In genomic region chr6:43668151-43669028, GRCh38 we compare ENCODE assay signal across 8 cellular contexts.
DNase-seq lines count a peak whose midpoint lies in the region; ATAC-seq and TF ChIP-seq lines count a peak whose summit lies in the region.

No MANE protein-coding gene starts in this region.

- ATAC-seq in HG02759 (IDR thresholded peaks at IDR 0.05; ENCODE audit: unreplicated experiment) (peak; percentile 60), GM19467 (IDR thresholded peaks at IDR 0.05; ENCODE audit: unreplicated experiment) (no peak)

- H3K4me2 ChIP-seq in DOHH2 (ENCODE audit: low read length) = peak overlapping the region; percentile 1; the same call in 1 of the 2 replicates

- peak overlapping the region in 1 of 2 donors; percentile 14 for H3K9ac ChIP-seq in mucosa of rectum (ENCODE audit: low read depth in 1 of 2, low read length in 2 of 2)
- peak overlapping the region; percentile 30 to 36 for H3K9ac ChIP-seq in stomach smooth muscle (ENCODE audit: low read length in 2 of 2)

- H3K27ac ChIP-seq in DOHH2 (ENCODE audit: low read depth, low read length) (no peak overlapping the region), mucosa of rectum (ENCODE audit: low read depth in 2 of 2, low read length in 2 of 2) (peak overlapping the region; percentile 35 to 38), stomach smooth muscle (ENCODE audit: low read length) (peak overlapping the region; percentile 78)

- H3K9me3 ChIP-seq in DOHH2 (ENCODE audit: control insufficient read depth, insufficient read depth, low read length) = no peaks in the 10 kb centered on the region
- no peaks in the 10 kb centered on the region for H3K9me3 ChIP-seq in mucosa of rectum (ENCODE audit: control insufficient read depth in 2 of 2, low read length in 2 of 2)
- no peaks in the 10 kb centered on the region for H3K9me3 ChIP-seq in stomach smooth muscle (ENCODE audit: control insufficient read depth in 2 of 2, low read length in 2 of 2)

- H3K4me1 ChIP-seq in DOHH2 (ENCODE audit: control insufficient read depth, low read length) (peaks cover 14% of the 10 kb centered on the region), mucosa of rectum (ENCODE audit: control insufficient read depth in 2 of 2, insufficient read depth in 2 of 2, low read length in 2 of 2) (peaks cover 42 to 52% of the 10 kb centered on the region in 2 donors), stomach smooth muscle (ENCODE audit: control insufficient read depth, insufficient read depth, low read length) (peaks cover 60% of the 10 kb centered on the region)

- no peaks in the 10 kb centered on the region for H3K27me3 ChIP-seq in DOHH2 (ENCODE audit: control insufficient read depth, low read length)
- no peaks in the 10 kb centered on the region for H3K27me3 ChIP-seq in mucosa of rectum (ENCODE audit: control insufficient read depth in 2 of 2, insufficient read depth in 2 of 2, low read length in 2 of 2)
- H3K27me3 ChIP-seq in stomach smooth muscle (ENCODE audit: control insufficient read depth in 1 of 2, insufficient read depth in 2 of 2, low read length in 2 of 2) = no peaks in the 10 kb centered on the region

- H3K79me2 ChIP-seq in DOHH2 (ENCODE audit: control insufficient read depth, low read length) = no peaks in the 10 kb centered on the region

- H3K4me3 ChIP-seq in DOHH2 (ENCODE audit: low read length) (no peak overlapping the region), mucosa of rectum (ENCODE audit: low read length in 2 of 2) (no peak overlapping the region), stomach smooth muscle (ENCODE audit: low read length in 2 of 2) (peak overlapping the region; percentile 11 to 22)

- H3K36me3 ChIP-seq in DOHH2 (ENCODE audit: control insufficient read depth, low read length) = peaks cover 20% of the 10 kb centered on the region
- peaks cover 13 to 18% of the 10 kb centered on the region in 2 donors for H3K36me3 ChIP-seq in mucosa of rectum (ENCODE audit: control insufficient read depth in 2 of 2, insufficient read depth in 2 of 2, low read length in 2 of 2)
- peaks cover 11 to 12% of the 10 kb centered on the region in 2 donors for H3K36me3 ChIP-seq in stomach smooth muscle (ENCODE audit: control insufficient read depth in 2 of 2, insufficient read depth in 2 of 2, low read length in 2 of 2)

- H4K20me1 ChIP-seq in DOHH2 (ENCODE audit: control insufficient read depth, insufficient read depth, low read depth, low read length) = no peaks in the 10 kb centered on the region

- peak; percentile 83 for TF ChIP-seq CTCF in DOHH2 (IDR thresholded peaks at IDR 0.05; ENCODE audit: low read depth, low read length, poor library complexity, severe bottlenecking)

- H3K9me2 ChIP-seq in DOHH2 (replicated peaks; ENCODE audit: control insufficient read depth, low read length) = no peaks in the 10 kb centered on the region

- H3F3A ChIP-seq in DOHH2 (ENCODE audit: control insufficient read depth, insufficient read depth) = no peaks in the 10 kb centered on the region

- DNase-seq in NCI-H345 (lab: John Stamatoyannopoulos, UW) = peak; percentile 88
- DNase-seq in activated CD4-positive, alpha-beta T cell treated with anti-CD3 and anti-CD28 coated beads, Interleukin-2, amount 50 U/mL, for 48 hours = peak; percentile 71 to 77
- DNase-seq in epidermal melanocyte (ENCODE audit: insufficient read length, low spot score) = peak; percentile 48

Comparison
In these comparisons a context has a peak if more than half of its experiments do, and no peak if none do; other contexts are left out.
1. H3K4me3 ChIP-seq: peak in stomach smooth muscle (2 of 2); none in DOHH2 (single experiment) and mucosa of rectum (0 of 2).
2. Peak in every context shown above with its lines, with median percentiles within 50 percentile points of each other: DNase-seq.